In genomic region chr6:31687860-31688693, GRCh38 we compare ENCODE assay signal across 1 cellular context.
TF ChIP-seq lines count a peak whose summit lies in the region.

No MANE protein-coding gene starts in this region.

TF ChIP-seq in HEK293, 187 proteins besides CTCF, POLR2A, EP300 and RAD21:
- TF ChIP-seq PRDM10 (tag by site-specific recombination; IDR thresholded peaks at IDR 0.05) (peak; percentile 50; the same call in 1 of the 2 replicates), PATZ1 (tag by site-specific recombination; IDR thresholded peaks at IDR 0.05) (no peak), ZNF600 (tag by site-specific recombination; IDR thresholded peaks at IDR 0.05) (peak; percentile 62), ZFP69B (tag by site-specific recombination; IDR thresholded peaks at IDR 0.05) (no peak), ZIC2 (tag by site-specific recombination; IDR thresholded peaks at IDR 0.05) (0 out of 2 replicates have a peak, but pooled peaks have one; percentile 13)
- TF ChIP-seq, protein P1, sequence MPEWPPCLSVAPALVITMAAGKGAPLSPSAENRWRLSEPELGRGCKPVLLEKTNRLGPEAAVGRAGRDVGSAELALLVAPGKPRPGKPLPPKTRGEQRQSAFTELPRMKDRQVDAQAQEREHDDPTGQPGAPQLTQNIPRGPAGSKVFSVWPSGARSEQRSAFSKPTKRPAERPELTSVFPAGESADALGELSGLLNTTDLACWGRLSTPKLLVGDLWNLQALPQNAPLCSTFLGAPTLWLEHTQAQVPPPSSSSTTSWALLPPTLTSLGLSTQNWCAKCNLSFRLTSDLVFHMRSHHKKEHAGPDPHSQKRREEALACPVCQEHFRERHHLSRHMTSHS (tag by site-specific recombination; IDR thresholded peaks at IDR 0.05), result no peak
